ENCODE assay signal across 9 cellular contexts in the genomic region with DNA sequence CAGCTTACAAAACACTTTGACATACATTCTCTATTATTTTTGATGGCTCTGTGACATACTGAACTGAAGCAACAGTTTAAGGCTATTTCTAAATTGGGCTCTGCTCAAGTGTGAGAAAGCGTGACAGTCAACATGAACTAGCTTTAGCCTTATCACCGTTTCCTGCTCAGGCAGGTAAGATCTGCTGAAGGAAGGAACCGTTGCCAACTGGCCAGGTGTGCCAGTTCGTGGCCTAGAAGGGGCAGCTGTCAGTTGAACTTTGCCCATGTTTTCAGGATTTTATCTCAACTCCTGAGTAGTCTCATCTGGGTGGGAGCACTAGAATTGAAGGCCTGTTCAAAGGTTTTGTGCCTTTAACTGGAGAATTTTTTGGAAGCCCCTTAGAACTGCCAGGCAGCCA.
DNase-seq lines count a peak whose midpoint lies in the region; ATAC-seq and TF ChIP-seq lines count a peak whose summit lies in the region.
"Had no signal": no experiment of that assay in that cellular context is flagged by ENCODE, and none has a peak within 500 bp of the region (broad histone marks: within the 10 kb centered on the region; RNA-seq: fewer than 3 reads in every experiment).

No MANE protein-coding gene starts in this region.

- H3K4me3 ChIP-seq in naive thymus-derived CD4-positive, alpha-beta T cell (ENCODE audit: low read length), result no peak overlapping the region
- H3K4me3 ChIP-seq: SK-N-MC had no signal

- H3K4me1 Mint-ChIP-seq in Calu3 (ENCODE audit: low read depth, unreplicated experiment), result peaks cover 69% of the 10 kb centered on the region
- H3K4me1 Mint-ChIP-seq in activated T-helper 2 cell treated with anti-CD3 and anti-CD28 coated beads, Interferon-gamma antibody, Interleukin-2, Interleukin-4, amounts not matched to agents 10 μg/mL and 5 μg/mL and 100 μg/mL, durations not matched to agents 14 hours and 24 hours and 36 hours (ENCODE audit: low read depth), result peaks cover 73% of the 10 kb centered on the region
- H3K4me1 Mint-ChIP-seq in naive thymus-derived CD4-positive, alpha-beta T cell, result peaks cover 54 to 82% (median 78%) of the 10 kb centered on the region in 7 donors
- peaks cover 63 to 77% of the 10 kb centered on the region in 2 donors for H3K4me1 Mint-ChIP-seq in natural killer cell

- H3K27ac Mint-ChIP-seq in Calu3 (ENCODE audit: unreplicated experiment) (peak overlapping the region; percentile 98), natural killer cell (no peak overlapping the region)
- H3K27ac Mint-ChIP-seq in activated T-helper 2 cell treated with anti-CD3 and anti-CD28 coated beads, Interferon-gamma antibody, Interleukin-2, Interleukin-4, amounts not matched to agents 10 μg/mL and 5 μg/mL and 100 μg/mL, durations not matched to agents 14 hours and 24 hours and 36 hours, result peak overlapping the region; percentile 59
- H3K27ac Mint-ChIP-seq in naive thymus-derived CD4-positive, alpha-beta T cell, result peak overlapping the region in 8 of 9 donors; percentile 44 to 98 (median 83)

- no peaks in the 10 kb centered on the region for H3K9me3 ChIP-seq in naive thymus-derived CD4-positive, alpha-beta T cell (ENCODE audit: control insufficient read depth in 2 of 3, low read length in 3 of 3)

- TF ChIP-seq CTCF in Calu3 (IDR thresholded peaks at IDR 0.05; ENCODE audit: unreplicated experiment) (no peak), natural killer cell (IDR thresholded peaks at IDR 0.05) (no peak)

- BruUV-seq in Calu3 (replicated peaks; lab: Mats Ljungman, UMichigan), result no TSS peak

- ATAC-seq in HG03354 (IDR thresholded peaks at IDR 0.05; ENCODE audit: poor library complexity, severe bottlenecking, unreplicated experiment) (peak; percentile 22), natural killer cell (no peak), left ventricle myocardium superior (no peak)
- no peak for ATAC-seq in naive thymus-derived CD4-positive, alpha-beta T cell

- H3K27me3 ChIP-seq in naive thymus-derived CD4-positive, alpha-beta T cell (ENCODE audit: control insufficient read depth in 2 of 2, insufficient read depth in 2 of 2, low read length in 2 of 2), result no peaks in the 10 kb centered on the region

- no peaks in the 10 kb centered on the region for H3K36me3 ChIP-seq in naive thymus-derived CD4-positive, alpha-beta T cell (ENCODE audit: control insufficient read depth in 2 of 3, insufficient read depth in 3 of 3, low read length in 3 of 3)

- H3K4me3 Mint-ChIP-seq in Calu3 (ENCODE audit: low read depth, unreplicated experiment) (peak overlapping the region; percentile 58), natural killer cell (no peak overlapping the region)
- no peak overlapping the region for H3K4me3 Mint-ChIP-seq in activated T-helper 2 cell treated with anti-CD3 and anti-CD28 coated beads, Interferon-gamma antibody, Interleukin-2, Interleukin-4, amounts not matched to agents 10 μg/mL and 5 μg/mL and 100 μg/mL, durations not matched to agents 14 hours and 24 hours and 36 hours (ENCODE audit: low read depth)
- peak overlapping the region in 5 of 10 donors; percentile 31 to 90 (median 52) for H3K4me3 Mint-ChIP-seq in naive thymus-derived CD4-positive, alpha-beta T cell

- H3K27me3 Mint-ChIP-seq in Calu3 (ENCODE audit: unreplicated experiment) (no peaks in the 10 kb centered on the region), natural killer cell (ENCODE audit: low read depth in 2 of 2) (no peaks in the 10 kb centered on the region)
- H3K27me3 Mint-ChIP-seq in activated T-helper 2 cell treated with anti-CD3 and anti-CD28 coated beads, Interferon-gamma antibody, Interleukin-2, Interleukin-4, amounts not matched to agents 10 μg/mL and 5 μg/mL and 100 μg/mL, durations not matched to agents 14 hours and 24 hours and 36 hours (ENCODE audit: low read depth), result no peaks in the 10 kb centered on the region
- no peaks in the 10 kb centered on the region for H3K27me3 Mint-ChIP-seq in naive thymus-derived CD4-positive, alpha-beta T cell

- no peak overlapping the region for H3K27ac ChIP-seq in naive thymus-derived CD4-positive, alpha-beta T cell (ENCODE audit: low read depth, low read length)
- H3K27ac ChIP-seq: SK-N-MC had no signal

- DNase-seq in Calu3 (peak; percentile 65), natural killer cell (no peak), AG08396 (ENCODE audit: low spot score) (no peak), SIG-M5 treated with dmso at 0.1 percent for 504 hours (lab: John Stamatoyannopoulos, UW; ENCODE audit: unreplicated experiment) (no peak), left ventricle myocardium superior (no peak)
- DNase-seq in activated T-helper 2 cell treated with anti-CD3 and anti-CD28 coated beads, Interferon-gamma antibody, Interleukin-2, Interleukin-4, amounts not matched to agents 10 μg/mL and 5 μg/mL and 100 μg/mL, durations not matched to agents 14 hours and 24 hours and 36 hours (ENCODE audit: low spot score), result no peak
- DNase-seq in naive thymus-derived CD4-positive, alpha-beta T cell, result peak in 2 of 9 donors; percentile 17 to 18

- POLR2A ChIA-PET in naive thymus-derived CD4-positive, alpha-beta T cell (lab: Charles Lee), result interaction anchor here (0.7 kb wide), 1 partner anchor 79 kb away, joined by 3 read pairs; no protein-coding TSS in a partner anchor

- CTCF ChIA-PET in Calu3 (lab: Charles Lee), result interaction anchor here (1.1 to 1.3 kb wide), 2 partner anchors 11 to 12 kb away, joined by 3 read pairs; no protein-coding TSS in a partner anchor
- CTCF ChIA-PET in naive thymus-derived CD4-positive, alpha-beta T cell (lab: Charles Lee), result interaction anchor here (0.7 to 0.9 kb wide), 3 partner anchors 10 to 123 kb away, joined by 3 to 5 read pairs (median 3); no protein-coding TSS in a partner anchor

- no peaks in the 10 kb centered on the region for H3K9me3 Mint-ChIP-seq in Calu3 (ENCODE audit: low read depth, unreplicated experiment)
- no peaks in the 10 kb centered on the region for H3K9me3 Mint-ChIP-seq in activated T-helper 2 cell treated with anti-CD3 and anti-CD28 coated beads, Interferon-gamma antibody, Interleukin-2, Interleukin-4, amounts not matched to agents 10 μg/mL and 5 μg/mL and 100 μg/mL, durations not matched to agents 14 hours and 24 hours and 36 hours
- H3K9me3 Mint-ChIP-seq in naive thymus-derived CD4-positive, alpha-beta T cell, result peaks cover 0 to 4% (median 0%) of the 10 kb centered on the region in 11 donors
- peaks cover 0 to 3% of the 10 kb centered on the region in 2 donors for H3K9me3 Mint-ChIP-seq in natural killer cell

- intact Hi-C loops in Calu3 (cut with micrococcal nuclease; ENCODE audit: unreplicated experiment) (no loop called here), natural killer cell (cut with micrococcal nuclease) (no loop called here), left ventricle myocardium superior (cut with micrococcal nuclease) (no loop called here)
- intact Hi-C loops in activated T-helper 2 cell treated with anti-CD3 and anti-CD28 coated beads, Interferon-gamma antibody, Interleukin-2, Interleukin-4, amounts not matched to agents 10 μg/mL and 5 μg/mL and 100 μg/mL, durations not matched to agents 14 hours and 24 hours and 36 hours (cut with micrococcal nuclease), result no loop called here
- intact Hi-C loops in naive thymus-derived CD4-positive, alpha-beta T cell (cut with micrococcal nuclease), result no loop called here

- peaks cover 41% of the 10 kb centered on the region for H3K36me3 Mint-ChIP-seq in Calu3 (ENCODE audit: insufficient read depth, unreplicated experiment)
- peaks cover 44% of the 10 kb centered on the region for H3K36me3 Mint-ChIP-seq in activated T-helper 2 cell treated with anti-CD3 and anti-CD28 coated beads, Interferon-gamma antibody, Interleukin-2, Interleukin-4, amounts not matched to agents 10 μg/mL and 5 μg/mL and 100 μg/mL, durations not matched to agents 14 hours and 24 hours and 36 hours (ENCODE audit: low read depth)
- H3K36me3 Mint-ChIP-seq in naive thymus-derived CD4-positive, alpha-beta T cell, result peaks cover 0 to 31% (median 5%) of the 10 kb centered on the region in 5 donors
- H3K36me3 Mint-ChIP-seq in natural killer cell, result no peaks in the 10 kb centered on the region

- H3K4me1 ChIP-seq in naive thymus-derived CD4-positive, alpha-beta T cell (ENCODE audit: control insufficient read depth in 2 of 2, insufficient read depth in 2 of 2, low read length in 2 of 2), result peaks cover 25 to 60% of the 10 kb centered on the region in 2 donors

Comparison
In these comparisons a context has a peak if more than half of its experiments do, and no peak if none do; other contexts are left out.
1. H3K27ac Mint-ChIP-seq: peak in Calu3 (single experiment), activated T-helper 2 cell treated with anti-CD3 and anti-CD28 coated beads, Interferon-gamma antibody, Interleukin-2, Interleukin-4, amounts not matched to agents 10 μg/mL and 5 μg/mL and 100 μg/mL, durations not matched to agents 14 hours and 24 hours and 36 hours (single experiment) and naive thymus-derived CD4-positive, alpha-beta T cell (8 of 9); none in natural killer cell (0 of 2).